In genomic region chr12:132660047-132660446, GRCh38 we compare ENCODE assay signal across 19 cellular contexts. TPM values are rescaled to one million over a fixed set of nuclear protein-coding genes. Genes with fewer than 3 reads are reported as not detected.
"Had no signal": no experiment of that assay in that cellular context is flagged by ENCODE, and none has a peak within 500 bp of the region (broad histone marks: within the 10 kb centered on the region; RNA-seq: fewer than 3 reads in every experiment).

No MANE protein-coding gene starts in this region.

- H3K9ac ChIP-seq: neural progenitor cell had no signal

- H3K27ac ChIP-seq: gastrocnemius medialis, heart right ventricle, neural progenitor cell, ovary had no signal

- H3K27ac Mint-ChIP-seq: neural progenitor cell had no signal

- H3K4me3 Mint-ChIP-seq: neural progenitor cell had no signal

- H3K4me1 ChIP-seq: gastrocnemius medialis, heart right ventricle, neural progenitor cell had no signal

- H3K4me2 ChIP-seq: neural progenitor cell had no signal

- H3K27me3 ChIP-seq: gastrocnemius medialis, heart right ventricle, neural progenitor cell, ovary had no signal

- H3K9me3 ChIP-seq: gastrocnemius medialis, heart right ventricle, ovary had no signal

- H3K9me3 Mint-ChIP-seq: neural progenitor cell had no signal

- DNase-seq: activated gamma-delta T cell; activated T-cell treated with anti-CD3 and anti-CD28 coated beads, Interleukin-2, amount 50 U/mL, for 48 hours; dermis blood vessel endothelial cell; erythroblast; gastrocnemius medialis; heart right ventricle; left colon; midbrain; ovary; stimulated activated CD4-positive, alpha-beta T cell treated with anti-CD3 and anti-CD28 coated beads, Interleukin-1b, Interleukin-23, amount 100 ng/mL, for 48 hours had no signal

- H3K4me3 ChIP-seq: gastrocnemius medialis, heart right ventricle, lung, neural progenitor cell, ovary had no signal

- H3K36me3 ChIP-seq: ovary had no signal

- ATAC-seq: gastrocnemius medialis, heart right ventricle, left colon, SK-N-SH treated with all-trans-retinoic acid at 6 μM for 48 hours had no signal

- H3K4me1 Mint-ChIP-seq: neural progenitor cell had no signal

- H2AFZ ChIP-seq: neural progenitor cell had no signal

- FAIRE-seq: astrocyte, bronchial epithelial cell had no signal

RNA-seq across cellular contexts. Expression of gene P2RX2, which starts 41.5 kb away (rescaled TPM):
- total RNA-seq: astrocyte, bronchial epithelial cell, cerebellum, gastrocnemius medialis, heart right ventricle, myocyte, pulmonary artery endothelial cell, urinary bladder had no signal
- polyA plus RNA-seq: heart right ventricle had no signal

RNA-seq across cellular contexts. Expression of gene LRCOL1, which starts 49.7 kb away (rescaled TPM):
- total RNA-seq: astrocyte, bronchial epithelial cell, cerebellum, left colon, myocyte, pulmonary artery endothelial cell, urinary bladder had no signal
